In the genomic region with DNA sequence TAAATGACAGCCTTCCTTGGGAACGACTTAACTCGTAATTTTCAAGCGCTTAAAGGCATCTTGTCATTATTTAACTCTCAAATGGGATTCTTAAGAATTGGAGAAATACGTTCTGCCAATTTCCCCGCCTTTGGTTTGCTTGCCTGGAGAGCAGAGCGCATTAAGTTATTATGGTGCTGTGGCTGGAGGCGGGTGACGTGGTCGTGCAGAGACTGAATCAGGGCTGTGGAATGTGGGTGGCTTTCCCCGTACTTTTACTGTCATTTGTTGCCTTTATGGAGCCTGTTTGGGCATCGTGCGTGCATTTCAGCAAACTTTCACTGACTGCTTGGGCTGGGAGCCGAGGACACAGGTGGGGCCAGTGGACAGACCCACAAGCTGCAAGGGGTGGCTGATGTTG, we compare ENCODE assay signal across 14 cellular contexts.
DNase-seq lines count a peak whose midpoint lies in the region; ATAC-seq and TF ChIP-seq lines count a peak whose summit lies in the region.
"Had no signal": no experiment of that assay in that cellular context is flagged by ENCODE, and none has a peak within 500 bp of the region (broad histone marks: within the 10 kb centered on the region; RNA-seq: fewer than 3 reads in every experiment).

No MANE protein-coding gene starts in this region.

- H3K27ac ChIP-seq in SK-N-SH (ENCODE audit: low read depth in 2 of 2, low read length in 1 of 2) (no peak overlapping the region), hepatocyte (no peak overlapping the region), gastroesophageal sphincter (no peak overlapping the region), OCI-LY7 (ENCODE audit: low read depth, low read length, poor library complexity, severe bottlenecking) (no peak overlapping the region), right cardiac atrium (ENCODE audit: low read length) (no peak overlapping the region)
- H3K27ac ChIP-seq: 22Rv1 had no signal

- DNase-seq in SK-N-SH, result no peak
- DNase-seq in T1000 (lab: John Stamatoyannopoulos, UW), result peak; percentile 41
- DNase-seq in hepatocyte (ENCODE audit: low spot score), result peak; percentile 56
- no peak for DNase-seq in OCI-LY7 (ENCODE audit: low spot score)
- no peak for DNase-seq in right cardiac atrium
- DNase-seq: activated CD4-positive, alpha-beta memory T cell treated with anti-CD3 and anti-CD28 coated beads, Interleukin-2, amount 10 ng/mL, durations not matched to agents 7 days and 5 days; activated gamma-delta T cell; DMS 273 treated with DMSO at 0.1 percent for 48 hours; kidney; naive B cell had no signal

- TF ChIP-seq POLR2A in gastroesophageal sphincter (IDR thresholded peaks at IDR 0.05), result no peak

- intact Hi-C loops in OCI-LY7 (cut with micrococcal nuclease; ENCODE audit: unreplicated experiment) (no loop called here), right cardiac atrium (cut with DNase I) (no loop called here)

- H3K4me3 ChIP-seq in SK-N-SH (ENCODE audit: low read depth in 2 of 2, low read length in 1 of 2), result no peak overlapping the region
- H3K4me3 ChIP-seq in hepatocyte, result no peak overlapping the region
- H3K4me3 ChIP-seq in gastroesophageal sphincter, result no peak overlapping the region
- H3K4me3 ChIP-seq in OCI-LY7 (ENCODE audit: low read depth, low read length, poor library complexity, severe bottlenecking), result no peak overlapping the region
- no peak overlapping the region for H3K4me3 ChIP-seq in right cardiac atrium (ENCODE audit: low read length)

- TF ChIP-seq CTCF in SK-N-SH (IDR thresholded peaks at IDR 0.05) (no peak), hepatocyte (IDR thresholded peaks at IDR 0.05; ENCODE audit: poor library complexity) (no peak), gastroesophageal sphincter (IDR thresholded peaks at IDR 0.05) (no peak), OCI-LY7 (conservative IDR thresholded peaks at IDR 0.05; ENCODE audit: low read length) (no peak)

- H3K79me2 ChIP-seq in SK-N-SH (ENCODE audit: insufficient read depth) (no peaks in the 10 kb centered on the region), hepatocyte (no peaks in the 10 kb centered on the region), OCI-LY7 (ENCODE audit: insufficient read depth, low read depth, low read length) (no peaks in the 10 kb centered on the region)

- POLR2A ChIA-PET in SK-N-SH (lab: Yijun Ruan, JAX), result no interaction called here
- POLR2A ChIA-PET in OCI-LY7 (lab: Charles Lee), result no interaction called here

- H3K4me1 ChIP-seq in SK-N-SH (ENCODE audit: control insufficient read depth in 1 of 2, insufficient read depth in 2 of 2, low read depth in 1 of 2, low read length in 1 of 2) (peaks cover 0 to 48% of the 10 kb centered on the region in 2 experiments; a peak in 1 of 4 replicates), hepatocyte (ENCODE audit: insufficient read depth) (peaks cover 8% of the 10 kb centered on the region), gastroesophageal sphincter (peaks cover 0 to 21% (median 0%) of the 10 kb centered on the region in 3 donors), OCI-LY7 (ENCODE audit: insufficient read depth, low read length, poor library complexity, severe bottlenecking) (peaks cover 3% of the 10 kb centered on the region), right cardiac atrium (ENCODE audit: control insufficient read depth, insufficient read depth, low read length) (peaks cover 3% of the 10 kb centered on the region)

- TF ChIP-seq RAD21 in SK-N-SH (IDR thresholded peaks at IDR 0.05; ENCODE audit: low read length), result no peak

- no peaks in the 10 kb centered on the region for H3K36me3 ChIP-seq in SK-N-SH (replicated peaks in 1 of 2; ENCODE audit: control insufficient read depth in 1 of 2, insufficient read depth in 2 of 2, low read length in 1 of 2)
- no peaks in the 10 kb centered on the region for H3K36me3 ChIP-seq in hepatocyte (replicated peaks; ENCODE audit: insufficient read depth, low read depth)
- no peaks in the 10 kb centered on the region for H3K36me3 ChIP-seq in gastroesophageal sphincter
- H3K36me3 ChIP-seq in OCI-LY7 (ENCODE audit: insufficient read depth, low read length), result no peaks in the 10 kb centered on the region

- H3K9me2 ChIP-seq in SK-N-SH (no peaks in the 10 kb centered on the region), hepatocyte (replicated peaks; ENCODE audit: insufficient read depth) (no peaks in the 10 kb centered on the region), OCI-LY7 (ENCODE audit: insufficient read depth, low read length) (no peaks in the 10 kb centered on the region)

- peak; percentile 71 for ATAC-seq in SK-N-SH treated with all-trans-retinoic acid at 6 μM for 48 hours
- no peak for ATAC-seq in HG03565 (IDR thresholded peaks at IDR 0.05; ENCODE audit: unreplicated experiment)
- ATAC-seq in gastroesophageal sphincter, result no peak
- ATAC-seq in right cardiac atrium, result no peak

- BruUV-seq in OCI-LY7 (replicated peaks; lab: Mats Ljungman, UMichigan), result no TSS peak

- H2AFZ ChIP-seq in SK-N-SH (ENCODE audit: low read depth), result no peak overlapping the region
- H2AFZ ChIP-seq in hepatocyte, result no peak overlapping the region
- H2AFZ ChIP-seq in OCI-LY7 (ENCODE audit: low read length), result no peak overlapping the region

- CTCF ChIA-PET in SK-N-SH (lab: Yijun Ruan, JAX), result no interaction called here
- CTCF ChIA-PET in OCI-LY7 (lab: Charles Lee; ENCODE audit: unreplicated experiment), result no interaction called here

- no peaks in the 10 kb centered on the region for H4K20me1 ChIP-seq in SK-N-SH (ENCODE audit: insufficient read depth)
- H4K20me1 ChIP-seq in hepatocyte (ENCODE audit: insufficient read depth, poor library complexity, severe bottlenecking), result no peaks in the 10 kb centered on the region
- H4K20me1 ChIP-seq in OCI-LY7 (ENCODE audit: insufficient read depth, low read length), result no peaks in the 10 kb centered on the region

- no peaks in the 10 kb centered on the region; the same call in 1 of the 2 replicates for H3K27me3 ChIP-seq in SK-N-SH (ENCODE audit: insufficient read depth)
- no peaks in the 10 kb centered on the region for H3K27me3 ChIP-seq in hepatocyte
- H3K27me3 ChIP-seq in gastroesophageal sphincter, result no peaks in the 10 kb centered on the region
- H3K27me3 ChIP-seq in right cardiac atrium (ENCODE audit: control insufficient read depth, insufficient read depth), result no peaks in the 10 kb centered on the region

- H3K9ac ChIP-seq in SK-N-SH, result no peak overlapping the region

- TF ChIP-seq EP300 in SK-N-SH (IDR thresholded peaks at IDR 0.05; ENCODE audit: borderline replicate concordance in 1 of 2, low read depth in 1 of 2, low read length in 1 of 2) (no peak), gastroesophageal sphincter (IDR thresholded peaks at IDR 0.05) (no peak)

- H3K4me2 ChIP-seq in SK-N-SH (no peak overlapping the region), hepatocyte (no peak overlapping the region), OCI-LY7 (ENCODE audit: low read length) (no peak overlapping the region)

- 79% methylated on average over 13 of the region's 13 CpGs for WGBS in SK-N-SH (ENCODE audit: low lambda C conversion rate)
- 54% methylated on average over 13 of the region's 13 CpGs for WGBS in hepatocyte (ENCODE audit: low lambda C conversion rate, missing lambda C conversion rate)
- WGBS in gastroesophageal sphincter (ENCODE audit: low coverage in 1 of 2), 2 donors, result 91% methylated on average over 11 of the region's 13 CpGs; no CpG with 5 or more reads in 1 of the 2 donors
- WGBS in right cardiac atrium, result 80% methylated on average over 13 of the region's 13 CpGs

- H3K9me3 ChIP-seq in SK-N-SH (no peaks in the 10 kb centered on the region), hepatocyte (ENCODE audit: low read depth) (no peaks in the 10 kb centered on the region), gastroesophageal sphincter (no peaks in the 10 kb centered on the region), OCI-LY7 (ENCODE audit: low read length) (no peaks in the 10 kb centered on the region), right cardiac atrium (ENCODE audit: control insufficient read depth, low read length) (no peaks in the 10 kb centered on the region)

- no peaks in the 10 kb centered on the region for H3F3A ChIP-seq in SK-N-SH (replicated peaks; ENCODE audit: insufficient read depth)

TF ChIP-seq in SK-N-SH, 30 proteins besides CTCF, POLR2A, EP300 and RAD21 (continues in another document):
- TF ChIP-seq NFIC (IDR thresholded peaks at IDR 0.05; ENCODE audit: borderline replicate concordance) (no peak), MEF2A (IDR thresholded peaks at IDR 0.05; ENCODE audit: borderline replicate concordance, low read depth) (no peak), RCOR1 (IDR thresholded peaks at IDR 0.05; ENCODE audit: low read length) (no peak), MXI1 (IDR thresholded peaks at IDR 0.05; ENCODE audit: low read depth, low read length) (no peak), SMC3 (IDR thresholded peaks at IDR 0.05; ENCODE audit: low read depth, low read length) (no peak), CHD2 (IDR thresholded peaks at IDR 0.05; ENCODE audit: low read length, partially characterized antibody) (no peak), EZH2phosphoT487 (IDR thresholded peaks at IDR 0.05; ENCODE audit: borderline replicate concordance, low read depth) (no peak), TCF12 (IDR thresholded peaks at IDR 0.05) (no peak), TEAD4 (IDR thresholded peaks at IDR 0.05; ENCODE audit: borderline replicate concordance, insufficient read depth) (no peak), SIN3A (IDR thresholded peaks at IDR 0.05; ENCODE audit: borderline replicate concordance, low read depth, low read length) (no peak), NRF1 (IDR thresholded peaks at IDR 0.05; ENCODE audit: low read depth, low read length) (no peak), FOXJ3 (CRISPR knock-in tag; IDR thresholded peaks at IDR 0.05) (no peak)
- TF ChIP-seq, protein P1, sequence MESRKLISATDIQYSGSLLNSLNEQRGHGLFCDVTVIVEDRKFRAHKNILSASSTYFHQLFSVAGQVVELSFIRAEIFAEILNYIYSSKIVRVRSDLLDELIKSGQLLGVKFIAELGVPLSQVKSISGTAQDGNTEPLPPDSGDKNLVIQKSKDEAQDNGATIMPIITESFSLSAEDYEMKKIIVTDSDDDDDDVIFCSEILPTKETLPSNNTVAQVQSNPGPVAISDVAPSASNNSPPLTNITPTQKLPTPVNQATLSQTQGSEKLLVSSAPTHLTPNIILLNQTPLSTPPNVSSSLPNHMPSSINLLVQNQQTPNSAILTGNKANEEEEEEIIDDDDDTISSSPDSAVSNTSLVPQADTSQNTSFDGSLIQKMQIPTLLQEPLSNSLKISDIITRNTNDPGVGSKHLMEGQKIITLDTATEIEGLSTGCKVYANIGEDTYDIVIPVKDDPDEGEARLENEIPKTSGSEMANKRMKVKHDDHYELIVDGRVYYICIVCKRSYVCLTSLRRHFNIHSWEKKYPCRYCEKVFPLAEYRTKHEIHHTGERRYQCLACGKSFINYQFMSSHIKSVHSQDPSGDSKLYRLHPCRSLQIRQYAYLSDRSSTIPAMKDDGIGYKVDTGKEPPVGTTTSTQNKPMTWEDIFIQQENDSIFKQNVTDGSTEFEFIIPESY (IDR thresholded peaks at IDR 0.05; ENCODE audit: borderline replicate concordance, low read depth), result no peak
- TF ChIP-seq, protein P2, sequence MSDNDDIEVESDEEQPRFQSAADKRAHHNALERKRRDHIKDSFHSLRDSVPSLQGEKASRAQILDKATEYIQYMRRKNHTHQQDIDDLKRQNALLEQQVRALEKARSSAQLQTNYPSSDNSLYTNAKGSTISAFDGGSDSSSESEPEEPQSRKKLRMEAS (IDR thresholded peaks at IDR 0.05; ENCODE audit: low read depth), result no peak

Comparison
In these comparisons a context has a peak if more than half of its experiments do, and no peak if none do; other contexts are left out.
1. DNase-seq: peak in T1000 (single experiment) and hepatocyte (single experiment); none in SK-N-SH (single experiment), OCI-LY7 (single experiment) and right cardiac atrium (0 of 3).